ENCODE assay signal across 9 cellular contexts in genomic region chr1:155932487-155932886, GRCh38. TPM values are rescaled to one million over a fixed set of nuclear protein-coding genes. Genes with fewer than 3 reads are reported as not detected.
DNase-seq lines count a peak whose midpoint lies in the region; ATAC-seq and TF ChIP-seq lines count a peak whose summit lies in the region.
"Had no signal": no experiment of that assay in that cellular context is flagged by ENCODE, and none has a peak within 500 bp of the region (broad histone marks: within the 10 kb centered on the region; RNA-seq: fewer than 3 reads in every experiment).

No MANE protein-coding gene starts in this region.

- peaks cover 33% of the 10 kb centered on the region for H4K20me1 ChIP-seq in SU-DHL-6 (ENCODE audit: low read depth, low read length)

- intact Hi-C loops in esophagus squamous epithelium (cut with DNase I) (loop anchor here (10.0 kb wide), 1 partner anchor 122 kb away; the partner anchor contains the start of genes LAMTOR2 and UBQLN4), Calu3 (cut with micrococcal nuclease; ENCODE audit: unreplicated experiment) (no loop called here)

- H3K27me3 Mint-ChIP-seq in Calu3 (ENCODE audit: unreplicated experiment) = no peaks in the 10 kb centered on the region

- BruUV-seq in Calu3 (replicated peaks; lab: Mats Ljungman, UMichigan) = no TSS peak

- POLR2A ChIA-PET in HEK293T (lab: Yijun Ruan, JAX) = interaction anchor here (1.2 to 5.9 kb wide), 8 partner anchors 11 to 74 kb away, joined by 3 to 79 read pairs (median 22); partner anchors contain the start of genes ARHGEF2, GON4L and SYT11

- H2AFZ ChIP-seq in SU-DHL-6 (ENCODE audit: low read depth, low read length, severe bottlenecking) = no peak overlapping the region

- no peak overlapping the region for H3K4me3 Mint-ChIP-seq in Calu3 (ENCODE audit: low read depth, unreplicated experiment)

- 46% methylated on average over 5 of the region's 5 CpGs for WGBS in esophagus squamous epithelium, 2 donors

- H3K27ac Mint-ChIP-seq in Calu3 (ENCODE audit: unreplicated experiment) = no peak overlapping the region

- H3F3A ChIP-seq in SU-DHL-6 (ENCODE audit: insufficient read depth) = peaks cover 39% of the 10 kb centered on the region

- H3K9ac ChIP-seq in SU-DHL-6 (ENCODE audit: low read length) = peak overlapping the region; percentile 94
- H3K9ac ChIP-seq in skeletal muscle tissue (ENCODE audit: low read depth in 1 of 3, low read length in 3 of 3) = peak overlapping the region in 2 of 3 donors; percentile 7 to 45

- H3K36me3 ChIP-seq in SU-DHL-6 (ENCODE audit: low read length) (peaks cover 39% of the 10 kb centered on the region), esophagus squamous epithelium (peaks cover 0 to 59% (median 26%) of the 10 kb centered on the region in 3 donors), skeletal muscle tissue (ENCODE audit: control insufficient read depth in 3 of 3, insufficient read depth in 3 of 3, low read length in 3 of 3) (peaks cover 20 to 49% (median 24%) of the 10 kb centered on the region in 3 donors)

- ATAC-seq in HG03432 (IDR thresholded peaks at IDR 0.05; ENCODE audit: unreplicated experiment) = no peak

- no peaks in the 10 kb centered on the region for H3K9me2 ChIP-seq in SU-DHL-6 (replicated peaks; ENCODE audit: insufficient read depth, low read length)

- H3K9me3 Mint-ChIP-seq in Calu3 (ENCODE audit: low read depth, unreplicated experiment) = no peaks in the 10 kb centered on the region

- H3K4me1 ChIP-seq in esophagus squamous epithelium (peaks cover 22 to 58% (median 41%) of the 10 kb centered on the region in 3 donors), skeletal muscle tissue (ENCODE audit: control insufficient read depth in 3 of 3, insufficient read depth in 3 of 3, low read length in 3 of 3) (peaks cover 36 to 39% (median 37%) of the 10 kb centered on the region in 3 donors)

- DNase-seq in activated T-cell treated with anti-CD3 and anti-CD28 coated beads, Interleukin-2, amount 50 U/mL, for 48 hours = peak; percentile 12 to 14
- no peak for DNase-seq in activated T-cell treated with anti-CD3 and anti-CD28 coated beads, Interleukin-2, amount 50 U/mL, for 1 hour
- DNase-seq in esophagus squamous epithelium (lab: John Stamatoyannopoulos, UW) (no peak), HEK293T (ENCODE audit: extremely low spot score) (no peak), Calu3 (no peak)

- H3K27me3 ChIP-seq in SU-DHL-6 (ENCODE audit: low read length) (no peaks in the 10 kb centered on the region), esophagus squamous epithelium (no peaks in the 10 kb centered on the region), skeletal muscle tissue (ENCODE audit: control insufficient read depth in 3 of 3, insufficient read depth in 3 of 3, low read length in 3 of 3) (no peaks in the 10 kb centered on the region)

- CTCF ChIA-PET in HEK293T (lab: Yijun Ruan, JAX) (interaction anchor here (0.6 to 1.0 kb wide), 2 partner anchors 11 to 57 kb away, joined by 3 to 5 read pairs; no protein-coding TSS in a partner anchor), Calu3 (lab: Charles Lee) (interaction anchor here (0.9 to 1.6 kb wide), 4 partner anchors 8 to 73 kb away, joined by 4 read pairs; partner anchors contain the start of gene SYT11)

- peaks cover 58% of the 10 kb centered on the region for H3K79me2 ChIP-seq in SU-DHL-6 (ENCODE audit: insufficient read depth, low read length)

- peak overlapping the region; percentile 88 for H3K4me2 ChIP-seq in SU-DHL-6 (ENCODE audit: low read depth, low read length, poor library complexity, severe bottlenecking)

- H3K27ac ChIP-seq in SU-DHL-6 (ENCODE audit: low read depth, low read length) (no peak overlapping the region), esophagus squamous epithelium (peak overlapping the region in 3 of 4 donors; percentile 93 to 98 (median 96)), skeletal muscle tissue (ENCODE audit: low read depth, low read length) (no peak overlapping the region)

- TF ChIP-seq CTCF in SU-DHL-6 (IDR thresholded peaks at IDR 0.05; ENCODE audit: insufficient read depth, low read length, poor library complexity, severe bottlenecking) (no peak), esophagus squamous epithelium (IDR thresholded peaks at IDR 0.05) (no peak), Calu3 (IDR thresholded peaks at IDR 0.05; ENCODE audit: unreplicated experiment) (no peak)

- H3K9me3 ChIP-seq in SU-DHL-6 (ENCODE audit: insufficient read depth, low read length) = no peaks in the 10 kb centered on the region
- no peaks in the 10 kb centered on the region for H3K9me3 ChIP-seq in esophagus squamous epithelium
- no peaks in the 10 kb centered on the region for H3K9me3 ChIP-seq in skeletal muscle tissue (ENCODE audit: control insufficient read depth in 3 of 3, low read length in 3 of 3)

- H3K4me3 ChIP-seq in SU-DHL-6 (ENCODE audit: insufficient read depth, low read length, poor library complexity, severe bottlenecking) = peak overlapping the region; percentile 93
- peak overlapping the region in 2 of 4 donors; percentile 79 to 85 for H3K4me3 ChIP-seq in esophagus squamous epithelium
- peak overlapping the region in 2 of 3 donors; percentile 8 to 90 for H3K4me3 ChIP-seq in skeletal muscle tissue (ENCODE audit: low read length in 3 of 3)

- no peaks in the 10 kb centered on the region for H3K36me3 Mint-ChIP-seq in Calu3 (ENCODE audit: insufficient read depth, unreplicated experiment)

- TF ChIP-seq POLR2A in esophagus squamous epithelium (IDR thresholded peaks at IDR 0.05) = no peak

- peaks cover 25% of the 10 kb centered on the region for H3K4me1 Mint-ChIP-seq in Calu3 (ENCODE audit: low read depth, unreplicated experiment)

TF ChIP-seq in HEK293T, 16 proteins besides CTCF, POLR2A, EP300 and RAD21:
- TF ChIP-seq ARNT (IDR thresholded peaks at IDR 0.05) = no peak
- no peak for TF ChIP-seq TARDBP (IDR thresholded peaks at IDR 0.05)
- TF ChIP-seq L3MBTL2 (conservative IDR thresholded peaks at IDR 0.05) = no peak
- TF ChIP-seq FOXM1 (IDR thresholded peaks at IDR 0.05; ENCODE audit: borderline replicate concordance) = no peak
- no peak for TF ChIP-seq NFRKB (IDR thresholded peaks at IDR 0.05)
- no peak for TF ChIP-seq LEF1 (IDR thresholded peaks at IDR 0.05; ENCODE audit: borderline replicate concordance)
- no peak for TF ChIP-seq HDGF (IDR thresholded peaks at IDR 0.05; ENCODE audit: borderline replicate concordance)
- TF ChIP-seq ZNF384 (IDR thresholded peaks at IDR 0.05) = no peak
- no peak for TF ChIP-seq BHLHE40 (IDR thresholded peaks at IDR 0.05; ENCODE audit: borderline replicate concordance)
- TF ChIP-seq SP1 (IDR thresholded peaks at IDR 0.05) = no peak
- TF ChIP-seq PKNOX1 (IDR thresholded peaks at IDR 0.05) = no peak
- TF ChIP-seq ELF4 (IDR thresholded peaks at IDR 0.05) = no peak
- no peak for TF ChIP-seq CTBP1 (IDR thresholded peaks at IDR 0.05; ENCODE audit: borderline replicate concordance)
- TF ChIP-seq SUZ12 (IDR thresholded peaks at IDR 0.05) = no peak
- TF ChIP-seq FOXK2 (IDR thresholded peaks at IDR 0.05) = no peak
- no peak for TF ChIP-seq FOXA1 (IDR thresholded peaks at IDR 0.05)
TF ChIP-seq in HEK293T: peak in this region for 0.

RNA-seq across cellular contexts. Expression of gene KHDC4, which starts 1.7 kb away (rescaled TPM):
- total RNA-seq in esophagus squamous epithelium (10 to 100 TPM; 12.4 to 48.1 (median 33.9) TPM), skeletal muscle tissue (26.6 TPM), Calu3 (2022) (99.3 and 107 TPM in 2 replicates)

RNA-seq across cellular contexts. Expression of gene RXFP4, which starts 9.0 kb away (rescaled TPM):
- total RNA-seq in esophagus squamous epithelium (not detected), skeletal muscle tissue (not detected), Calu3 (2022) (not detected in 2 replicates)
- total RNA-seq: M059J had no signal

RNA-seq across cellular contexts. Expression of gene RIT1, which starts 21.3 kb away (rescaled TPM):
- total RNA-seq in esophagus squamous epithelium (10 to 100 TPM; 35.3 to 55.4 (median 42.6) TPM), skeletal muscle tissue (21.4 TPM), Calu3 (2022) (34.4 and 34.7 TPM in 2 replicates)

RNA-seq across cellular contexts. Expression of gene ARHGEF2, which starts 45.9 kb away (rescaled TPM):
- total RNA-seq in esophagus squamous epithelium = 10 to 100 TPM; 22.6 to 38.3 (median 27.5) TPM
- 135 TPM for total RNA-seq in skeletal muscle tissue
- 69.2 and 97.6 TPM in 2 replicates for total RNA-seq in Calu3 (2022)

Comparison
In these comparisons a context has a peak if more than half of its experiments do, and no peak if none do; other contexts are left out.
1. DNase-seq: peak in activated T-cell treated with anti-CD3 and anti-CD28 coated beads, Interleukin-2, amount 50 U/mL, for 48 hours (2 of 2); none in activated T-cell treated with anti-CD3 and anti-CD28 coated beads, Interleukin-2, amount 50 U/mL, for 1 hour (single experiment), esophagus squamous epithelium (single experiment), HEK293T (single experiment) and Calu3 (single experiment).
2. H3K27ac ChIP-seq: peak in esophagus squamous epithelium (3 of 4); none in SU-DHL-6 (single experiment) and skeletal muscle tissue (single experiment).